Comparison of ENCODE assay signal across 2 cellular contexts in genomic region chr6:106473807-106474206, GRCh38.
TF ChIP-seq lines count a peak whose summit lies in the region.

No MANE protein-coding gene starts in this region.

TF ChIP-seq in SK-N-SH, 30 proteins besides CTCF, POLR2A, EP300 and RAD21 (continued from another document):
- no peak for TF ChIP-seq REST (IDR thresholded peaks at IDR 0.05; ENCODE audit: low read depth, low read length)

TF ChIP-seq in SK-N-SH treated with all-trans-retinoic acid at 6 μM for 48 hours, 23 proteins besides CTCF, POLR2A, EP300 and RAD21 (continued from another document):
- no peak for TF ChIP-seq TSHZ2 (CRISPR knock-in tag; IDR thresholded peaks at IDR 0.05)
- TF ChIP-seq PPARA (CRISPR knock-in tag; IDR thresholded peaks at IDR 0.05; ENCODE audit: borderline replicate concordance): no peak
- no peak for TF ChIP-seq ISL1 (CRISPR knock-in tag; IDR thresholded peaks at IDR 0.05)
